In genomic region chr4:150423074-150423473, GRCh38 we compare ENCODE assay signal across 33 cellular contexts.
"Had no signal": no experiment of that assay in that cellular context is flagged by ENCODE, and none has a peak within 500 bp of the region (broad histone marks: within the 10 kb centered on the region; RNA-seq: fewer than 3 reads in every experiment).

No MANE protein-coding gene starts in this region.

- H3K36me3 ChIP-seq: adrenal gland, ascending aorta, cardiac muscle cell had no signal

- H3K9me3 ChIP-seq: adrenal gland, ascending aorta had no signal

- H3K4me3 ChIP-seq: adrenal gland, ascending aorta, cardiac muscle cell had no signal

- H3K27me3 Mint-ChIP-seq: activated B cell treated with CpG ODN at 0.5 μM for 24 hours; activated CD4-positive, alpha-beta memory T cell treated with anti-CD3 and anti-CD28 coated beads for 36 hours; activated CD4-positive, alpha-beta T cell treated with anti-CD3 and anti-CD28 coated beads, Interleukin-2, amount 10 ng/mL, durations not matched to agents 24 days and 14 days; activated CD8-positive, alpha-beta T cell treated with anti-CD3 and anti-CD28 coated beads for 36 hours; activated naive CD8-positive, alpha-beta T cell treated with anti-CD3 and anti-CD28 coated beads for 36 hours; brain had no signal

- H3K36me3 Mint-ChIP-seq: activated naive CD4-positive, alpha-beta T cell treated with anti-CD3 and anti-CD28 coated beads, Interleukin-2, amount 50 U/mL, for 72 hours had no signal

- H3K27ac Mint-ChIP-seq: activated B cell treated with CpG ODN at 0.5 μM for 24 hours; activated CD4-positive, alpha-beta memory T cell treated with anti-CD3 and anti-CD28 coated beads for 36 hours; activated CD8-positive, alpha-beta T cell treated with anti-CD3 and anti-CD28 coated beads for 36 hours; activated naive CD4-positive, alpha-beta T cell treated with anti-CD3 and anti-CD28 coated beads for 36 hours; activated naive CD8-positive, alpha-beta T cell treated with anti-CD3 and anti-CD28 coated beads for 36 hours; activated T-cell treated with anti-CD3 and anti-CD28 coated beads, Interleukin-2, amount 50 U/mL, for 72 hours; activated T-helper 2 cell treated with anti-CD3 and anti-CD28 coated beads, Interferon-gamma antibody, Interleukin-2, Interleukin-4, amounts not matched to agents 10 μg/mL and 5 μg/mL and 100 μg/mL, durations not matched to agents 14 hours and 24 hours and 36 hours; brain; T-helper 1 cell treated with Interleukin-12 subunit alpha and Interleukin-12 subunit beta and Interleukin-4 antibody, amounts not matched to agents 30 μg/mL and 1 μg/mL, for 36 hours; T-helper 2 cell treated with Interferon-gamma antibody and Interleukin-4, amounts not matched to agents 5 μg/mL and 100 μg/mL, for 36 hours had no signal

- H3K4me1 ChIP-seq: adrenal gland, ascending aorta had no signal

- H3K9me3 Mint-ChIP-seq: activated B cell treated with CpG ODN at 0.5 μM for 24 hours; activated CD4-positive, alpha-beta memory T cell treated with anti-CD3 and anti-CD28 coated beads for 36 hours; activated CD4-positive, alpha-beta T cell treated with anti-CD3 and anti-CD28 coated beads, Interleukin-2, amount 10 ng/mL, durations not matched to agents 24 days and 14 days; activated CD8-positive, alpha-beta T cell treated with anti-CD3 and anti-CD28 coated beads for 36 hours; activated naive CD4-positive, alpha-beta T cell treated with anti-CD3 and anti-CD28 coated beads for 36 hours; activated naive CD4-positive, alpha-beta T cell treated with anti-CD3 and anti-CD28 coated beads, Interleukin-2, amount 50 U/mL, for 72 hours; activated naive CD8-positive, alpha-beta T cell treated with anti-CD3 and anti-CD28 coated beads for 36 hours; activated T-cell treated with anti-CD3 and anti-CD28 coated beads, Interleukin-2, amount 50 U/mL, for 4 hours; activated T-cell treated with anti-CD3 and anti-CD28 coated beads, Interleukin-2, amount 50 U/mL, for 72 hours; activated T-helper 2 cell treated with anti-CD3 and anti-CD28 coated beads, Interferon-gamma antibody, Interleukin-2, Interleukin-4, amounts not matched to agents 10 μg/mL and 5 μg/mL and 100 μg/mL, durations not matched to agents 14 hours and 24 hours and 36 hours; brain; T-helper 1 cell treated with Interleukin-12 subunit alpha and Interleukin-12 subunit beta and Interleukin-4 antibody, amounts not matched to agents 30 μg/mL and 1 μg/mL, for 36 hours; T-helper 2 cell treated with Interferon-gamma antibody and Interleukin-4, amounts not matched to agents 5 μg/mL and 100 μg/mL, for 36 hours had no signal

- DNase-seq: activated B cell treated with CpG ODN at 0.5 μM for 24 hours; activated CD4-positive, alpha-beta memory T cell treated with anti-CD3 and anti-CD28 coated beads for 36 hours; activated CD4-positive, alpha-beta T cell treated with anti-CD3 and anti-CD28 coated beads for 4 hours; activated CD4-positive, alpha-beta T cell treated with anti-CD3 and anti-CD28 coated beads, Interleukin-2, amount 10 ng/mL, durations not matched to agents 24 days and 14 days; activated CD4-positive, alpha-beta T cell treated with anti-CD3 and anti-CD28 coated beads, Interleukin-2, amount 50 U/mL, for 1 hour; activated CD4-positive, alpha-beta T cell treated with anti-CD3 and anti-CD28 coated beads, Interleukin-2, amount 50 U/mL, for 4 hours; activated CD4-positive, CD25-positive, alpha-beta regulatory T cell treated with anti-CD3 and anti-CD28 coated beads, Interleukin-2, amount 50 U/mL, for 72 hours; activated CD8-positive, alpha-beta memory T cell treated with anti-CD3 and anti-CD28 coated beads, Interleukin-2, amount 50 U/mL, for 4 hours; activated CD8-positive, alpha-beta T cell treated with anti-CD3 and anti-CD28 coated beads for 36 hours; activated effector memory CD4-positive, alpha-beta T cell treated with Interleukin-2 at 50 U/mL for 16 hours; activated gamma-delta T cell treated with Interleukin-2 at 50 U/mL for 16 hours; activated naive CD4-positive, alpha-beta T cell; activated naive CD4-positive, alpha-beta T cell treated with anti-CD3 and anti-CD28 coated beads for 36 hours; activated naive CD8-positive, alpha-beta T cell treated with anti-CD3 and anti-CD28 coated beads for 36 hours; activated T-cell treated with anti-CD3 and anti-CD28 coated beads for 4 hours; activated T-cell treated with anti-CD3 and anti-CD28 coated beads, Interleukin-2, amount 50 U/mL, for 1 hour; activated T-cell treated with anti-CD3 and anti-CD28 coated beads, Interleukin-2, amount 50 U/mL, for 4 hours; activated T-cell treated with anti-CD3 and anti-CD28 coated beads, Interleukin-2, amount 50 U/mL, for 72 hours; adrenal gland; amniotic stem cell; caudate nucleus; SW 1271; T-helper 1 cell; T-helper 2 cell; T-helper 9 cell had no signal

- H3K27ac ChIP-seq: adrenal gland, ascending aorta, cardiac muscle cell, VCaP had no signal

- H3K4me1 Mint-ChIP-seq: activated B cell treated with CpG ODN at 0.5 μM for 24 hours; activated CD4-positive, alpha-beta T cell treated with anti-CD3 and anti-CD28 coated beads, Interleukin-2, amount 10 ng/mL, durations not matched to agents 24 days and 14 days; activated naive CD8-positive, alpha-beta T cell treated with anti-CD3 and anti-CD28 coated beads for 36 hours; brain had no signal

- H3K4me3 Mint-ChIP-seq: activated B cell treated with CpG ODN at 0.5 μM for 24 hours; activated CD4-positive, alpha-beta memory T cell treated with anti-CD3 and anti-CD28 coated beads for 36 hours; activated CD4-positive, alpha-beta T cell treated with anti-CD3 and anti-CD28 coated beads, Interleukin-2, amount 10 ng/mL, durations not matched to agents 24 days and 14 days; activated CD8-positive, alpha-beta T cell treated with anti-CD3 and anti-CD28 coated beads for 36 hours; activated naive CD4-positive, alpha-beta T cell treated with anti-CD3 and anti-CD28 coated beads for 36 hours; activated naive CD8-positive, alpha-beta T cell treated with anti-CD3 and anti-CD28 coated beads for 36 hours; activated T-cell treated with anti-CD3 and anti-CD28 coated beads, Interleukin-2, amount 50 U/mL, for 4 hours; activated T-cell treated with anti-CD3 and anti-CD28 coated beads, Interleukin-2, amount 50 U/mL, for 72 hours; brain; T-helper 1 cell treated with Interleukin-12 subunit alpha and Interleukin-12 subunit beta and Interleukin-4 antibody, amounts not matched to agents 30 μg/mL and 1 μg/mL, for 36 hours; T-helper 2 cell treated with Interferon-gamma antibody and Interleukin-4, amounts not matched to agents 5 μg/mL and 100 μg/mL, for 36 hours had no signal

- ATAC-seq: activated CD8-positive, alpha-beta T cell treated with anti-CD3 and anti-CD28 coated beads for 36 hours; activated naive CD4-positive, alpha-beta T cell treated with anti-CD3 and anti-CD28 coated beads, Interleukin-2, amount 50 U/mL, for 72 hours; activated T-cell treated with anti-CD3 and anti-CD28 coated beads, Interleukin-2, amount 50 U/mL, for 4 hours; activated T-cell treated with anti-CD3 and anti-CD28 coated beads, Interleukin-2, amount 50 U/mL, for 72 hours had no signal

- H3K27me3 ChIP-seq: adrenal gland, ascending aorta, cardiac muscle cell had no signal
